ENCODE assay signal across 8 cellular contexts in the genomic region with DNA sequence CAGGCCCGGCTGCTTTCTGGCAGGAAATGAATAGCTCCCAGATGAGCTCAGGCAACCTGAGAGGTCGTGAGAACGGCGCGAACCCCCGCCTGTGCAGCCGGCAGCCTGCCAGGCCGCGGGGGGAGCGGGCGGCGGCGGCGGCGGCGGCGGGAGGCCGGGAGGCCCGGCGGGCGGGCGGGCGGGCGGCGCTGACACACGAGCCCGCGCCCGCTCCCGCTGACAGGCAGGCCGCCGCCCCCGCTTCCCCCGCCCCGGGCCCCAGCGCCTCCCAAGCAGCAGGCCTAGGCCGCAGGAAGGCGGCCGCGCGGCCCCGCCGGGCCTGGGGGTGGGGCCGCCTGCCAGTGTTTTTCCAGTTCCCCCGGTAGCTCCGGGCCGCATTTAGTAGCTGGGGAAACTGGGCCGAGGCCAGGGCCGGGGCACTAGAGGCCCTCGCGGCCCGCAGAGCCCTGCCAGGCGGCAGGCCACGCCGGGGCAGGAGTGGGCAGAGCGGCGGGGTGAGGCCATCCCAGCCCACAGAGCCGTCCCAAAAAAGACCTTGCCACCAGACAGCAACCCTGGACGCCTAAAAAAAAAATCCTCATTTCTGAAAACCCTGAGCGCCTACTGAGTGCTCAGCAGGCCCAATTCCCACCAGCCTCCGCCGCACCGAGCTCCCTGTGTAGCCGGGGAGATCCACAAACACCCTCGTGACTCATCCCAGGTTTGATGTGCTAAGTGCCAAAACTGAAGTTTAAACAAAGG.
DNase-seq lines count a peak whose midpoint lies in the region; ATAC-seq and TF ChIP-seq lines count a peak whose summit lies in the region.

No MANE protein-coding gene starts in this region.

- peak overlapping the region; percentile 48 for H3K4me3 ChIP-seq in GM12875 (ENCODE audit: low read depth, low read length)
- H3K4me3 ChIP-seq in choroid plexus epithelial cell (ENCODE audit: low read depth, low read length), result peak overlapping the region; percentile 37

- no peak for TF ChIP-seq CTCF in GM12875 (IDR thresholded peaks at IDR 0.05; ENCODE audit: borderline replicate concordance, insufficient read depth, low read depth, low read length)
- no peak for TF ChIP-seq CTCF in choroid plexus epithelial cell (conservative IDR thresholded peaks at IDR 0.05; ENCODE audit: low read depth, low read length)

- ATAC-seq in HG02759 (IDR thresholded peaks at IDR 0.05; ENCODE audit: unreplicated experiment), result peak; percentile 47
- ATAC-seq in HG02970 (IDR thresholded peaks at IDR 0.05; ENCODE audit: low FRiP score, unreplicated experiment), result no peak

- DNase-seq in NCI-H2107 (lab: John Stamatoyannopoulos, UW), result peak; percentile 94
- peak; percentile 45 for DNase-seq in activated CD4-positive, alpha-beta T cell treated with anti-CD3 and anti-CD28 coated beads for 1 hour
- DNase-seq in choroid plexus epithelial cell (ENCODE audit: low read depth), result peak; percentile 98
- peak; percentile 88 for DNase-seq in kidney glomerular epithelial cell (lab: John Stamatoyannopoulos, UW)
- DNase-seq in stimulated activated CD4-positive, alpha-beta T cell treated with anti-CD3 and anti-CD28 coated beads, Interleukin-12 subunit alpha, Interleukin-12 subunit beta, amount 100 ng/mL, for 48 hours (ENCODE audit: low read depth in 2 of 3, low spot score in 1 of 3), result peak in 2 of 3 donors; percentile 50 to 65

Comparison
In these comparisons a context has a peak if more than half of its experiments do, and no peak if none do; other contexts are left out.
1. DNase-seq: peak in every context shown above with its lines; median percentile 98 in choroid plexus epithelial cell; 94 in NCI-H2107; 88 in kidney glomerular epithelial cell; 58 in stimulated activated CD4-positive, alpha-beta T cell treated with anti-CD3 and anti-CD28 coated beads, Interleukin-12 subunit alpha, Interleukin-12 subunit beta, amount 100 ng/mL, for 48 hours; 45 in activated CD4-positive, alpha-beta T cell treated with anti-CD3 and anti-CD28 coated beads for 1 hour.